ENCODE assay signal across 8 cellular contexts in the genomic region with DNA sequence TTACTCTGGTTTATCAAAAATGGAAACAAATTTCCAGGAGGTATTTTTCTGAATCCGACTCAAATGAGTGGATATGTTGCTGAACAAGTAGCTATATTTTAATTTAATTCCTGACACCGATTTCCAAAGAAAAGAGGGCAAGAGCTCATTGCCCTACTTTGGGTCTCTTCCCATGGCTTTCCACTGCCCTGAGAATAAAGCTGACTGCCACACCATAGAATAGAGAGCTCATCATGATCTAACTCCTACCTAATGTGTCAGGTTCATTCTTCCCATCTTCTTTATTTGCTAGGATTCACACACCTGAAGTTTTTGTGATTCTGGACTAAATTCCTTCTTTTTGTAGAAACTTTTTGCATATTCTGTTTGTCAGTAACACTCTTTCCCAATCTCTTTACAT.
"Had no signal": no experiment of that assay in that cellular context is flagged by ENCODE, and none has a peak within 500 bp of the region (broad histone marks: within the 10 kb centered on the region; RNA-seq: fewer than 3 reads in every experiment).

No MANE protein-coding gene starts in this region.

- ATAC-seq: HCT116 had no signal

- DNase-seq: GM23248, GOT3, H7, H9, HCEC 1CT, HFFc6 had no signal

- H3K36me3 ChIP-seq: HAP-1 had no signal

- H3K4me3 Mint-ChIP-seq: H9, HFFc6 had no signal

- H3K9me3 Mint-ChIP-seq: H9 had no signal

- H3K27ac Mint-ChIP-seq: HFFc6 had no signal

- H3K9me3 ChIP-seq: HAP-1 had no signal

- H3K27ac ChIP-seq: GM23248 had no signal

- H2AFZ ChIP-seq: GM23248 had no signal

- H3K4me3 ChIP-seq: GM23248, HAP-1 had no signal
